ENCODE assay signal across 12 cellular contexts in the genomic region with DNA sequence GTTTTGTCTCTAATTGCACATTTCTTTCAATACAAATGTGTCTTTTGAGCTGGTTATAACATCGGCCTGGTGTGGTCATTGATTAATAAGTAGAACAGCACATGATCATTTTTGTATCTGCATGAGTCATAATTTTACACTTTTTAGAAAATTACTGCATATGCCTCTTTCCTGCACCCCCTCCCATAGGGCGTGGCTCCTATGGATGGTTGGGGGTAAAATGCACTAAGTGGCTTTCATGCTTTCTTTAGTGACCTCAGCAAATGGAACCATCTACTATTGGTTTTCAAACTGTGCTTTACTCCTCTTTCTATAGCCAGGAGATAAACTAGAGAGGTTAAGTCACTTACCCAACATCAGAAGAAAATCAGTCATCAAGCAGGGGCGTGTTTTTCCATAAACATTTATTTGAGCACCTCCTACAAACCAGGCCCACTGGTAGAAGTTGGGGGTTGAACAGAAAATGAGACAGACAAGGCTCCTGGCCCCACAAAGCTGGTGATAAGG. TPM values are rescaled to one million over a fixed set of nuclear protein-coding genes. Genes with fewer than 3 reads are reported as not detected.
DNase-seq lines count a peak whose midpoint lies in the region; TF ChIP-seq lines count a peak whose summit lies in the region.
"Had no signal": no experiment of that assay in that cellular context is flagged by ENCODE, and none has a peak within 500 bp of the region (broad histone marks: within the 10 kb centered on the region; RNA-seq: fewer than 3 reads in every experiment).

No MANE protein-coding gene starts in this region.

- no peak overlapping the region for H2AFZ ChIP-seq in mesenchymal stem cell (ENCODE audit: low read depth, low read length)
- H2AFZ ChIP-seq: neural progenitor cell had no signal

- no peak overlapping the region for H2BK5ac ChIP-seq in mesenchymal stem cell (ENCODE audit: low read depth, low read length, poor library complexity, severe bottlenecking)

- H3K9me3 ChIP-seq in mesenchymal stem cell (ENCODE audit: control insufficient read depth, low read length) = no peaks in the 10 kb centered on the region
- H3K9me3 ChIP-seq in transverse colon = no peaks in the 10 kb centered on the region
- H3K9me3 ChIP-seq: heart right ventricle had no signal

- H3K4ac ChIP-seq in mesenchymal stem cell (ENCODE audit: low read depth in 1 of 2, low read length in 2 of 2) = no peak overlapping the region

- in situ Hi-C loops in transverse colon (cut with MboI; ENCODE audit: low pct_ligation_motif_present in 1 of 4, low pct_unique_long_range_greater_than_20kb in 1 of 4, low sequenced_read_pairs in 3 of 4) = no loop called here

- H3K18ac ChIP-seq in mesenchymal stem cell (ENCODE audit: low read depth in 1 of 2, low read length in 2 of 2) = no peak overlapping the region

- H3K9ac ChIP-seq in mesenchymal stem cell (ENCODE audit: low read length) = no peak overlapping the region
- H3K9ac ChIP-seq: neural progenitor cell had no signal

- H4K8ac ChIP-seq in mesenchymal stem cell (ENCODE audit: low read length) = no peak overlapping the region

- H3K4me1 ChIP-seq in mesenchymal stem cell (ENCODE audit: control insufficient read depth, insufficient read depth, low read depth, low read length) = peaks cover 40% of the 10 kb centered on the region
- peaks cover 43 to 85% (median 57%) of the 10 kb centered on the region in 4 donors for H3K4me1 ChIP-seq in transverse colon

- H3K79me1 ChIP-seq in mesenchymal stem cell (replicated peaks; ENCODE audit: low read length, poor library complexity, severe bottlenecking) = no peaks in the 10 kb centered on the region

- no peak overlapping the region for H4K91ac ChIP-seq in mesenchymal stem cell (ENCODE audit: low read length)

- H3K27me3 ChIP-seq in mesenchymal stem cell (ENCODE audit: control insufficient read depth in 1 of 2, insufficient read depth in 1 of 2, low read length in 2 of 2) (no peaks in the 10 kb centered on the region), transverse colon (peaks cover 13% of the 10 kb centered on the region)
- H3K27me3 ChIP-seq: heart right ventricle had no signal

- H3K27ac ChIP-seq in mesenchymal stem cell (ENCODE audit: low read length, poor library complexity, severe bottlenecking) (no peak overlapping the region), transverse colon (peak overlapping the region; percentile 86 to 90 (median 88))
- H3K27ac ChIP-seq: neural progenitor cell had no signal

- no peak for TF ChIP-seq CTCF in transverse colon (IDR thresholded peaks at IDR 0.05)

- TF ChIP-seq EP300 in transverse colon (IDR thresholded peaks at IDR 0.05; ENCODE audit: low read depth) = no peak

- no peak overlapping the region for H3K4me2 ChIP-seq in mesenchymal stem cell (ENCODE audit: low read length, poor library complexity, severe bottlenecking)
- H3K4me2 ChIP-seq: neural progenitor cell had no signal

- no peak overlapping the region for H2BK120ac ChIP-seq in mesenchymal stem cell (ENCODE audit: low read depth, low read length)

- H2BK12ac ChIP-seq in mesenchymal stem cell (ENCODE audit: low read length in 2 of 2) = no peak overlapping the region

- no peak overlapping the region for H3K14ac ChIP-seq in mesenchymal stem cell (ENCODE audit: low read length in 2 of 2)

- H3K23ac ChIP-seq in mesenchymal stem cell (ENCODE audit: low read length in 2 of 2) = no peak overlapping the region

- H2BK15ac ChIP-seq in mesenchymal stem cell (ENCODE audit: low read depth, poor library complexity, severe bottlenecking) = no peak overlapping the region

- H2AK5ac ChIP-seq in mesenchymal stem cell (ENCODE audit: low read length, severe bottlenecking) = no peak overlapping the region

- H3K36me3 ChIP-seq in mesenchymal stem cell (ENCODE audit: control insufficient read depth in 1 of 2, insufficient read depth in 2 of 2, low read depth in 1 of 2, low read length in 2 of 2) = peaks cover 0 to 12% of the 10 kb centered on the region in 2 experiments
- no peaks in the 10 kb centered on the region for H3K36me3 ChIP-seq in transverse colon
- H3K36me3 ChIP-seq: neural progenitor cell had no signal

- TF ChIP-seq POLR2A in transverse colon (IDR thresholded peaks at IDR 0.05) = no peak

- DNase-seq in activated naive CD4-positive, alpha-beta T cell treated with Interleukin-2 at 50 U/mL for 16 hours = peak; percentile 69
- DNase-seq in activated naive CD4-positive, alpha-beta T cell (lab: John Stamatoyannopoulos, UW) = no peak
- peak; percentile 39 for DNase-seq in activated T-cell treated with anti-CD3 and anti-CD28 coated beads, Interleukin-2, amount 50 U/mL, for 1 hour
- peak; percentile 42 for DNase-seq in mesenchymal stem cell
- no peak for DNase-seq in transverse colon
- DNase-seq in SW 1271 (lab: John Stamatoyannopoulos, UW) = no peak
- DNase-seq in glomerular visceral epithelial cell (ENCODE audit: extremely low spot score) = no peak
- no peak for DNase-seq in anterior cingulate cortex (lab: John Stamatoyannopoulos, UW)
- DNase-seq: cerebellar nuclear complex; heart right ventricle; NK-92 treated with Interleukin-12 subunit alpha and Interleukin-12 subunit beta, amount 100 ng/mL, for 24 hours had no signal

- 100% methylated on average over 1 of the region's 3 CpGs for WGBS in mesenchymal stem cell
- 70 to 92% methylated on average over 1 to 3 of the region's 3 CpGs for WGBS in transverse colon (ENCODE audit: low coverage in 1 of 2), 2 donors

- intact Hi-C loops in transverse colon (cut with DNase I; ENCODE audit: low total_unique reads) = no loop called here

- no peak overlapping the region for H3K4me3 ChIP-seq in mesenchymal stem cell (ENCODE audit: insufficient read depth in 1 of 2, low read depth in 1 of 2, low read length in 2 of 2)
- no peak overlapping the region for H3K4me3 ChIP-seq in transverse colon
- H3K4me3 ChIP-seq: neural progenitor cell had no signal

RNA-seq across cellular contexts. Expression of gene ANXA6, which starts 3.8 kb away (rescaled TPM):
- 338 TPM for polyA plus RNA-seq in mesenchymal stem cell (2013, experiment 1 of 2)
- 340 TPM for polyA plus RNA-seq in mesenchymal stem cell (2013, experiment 2 of 2)
- 10 to 100 TPM; 19.1 to 79.0 (median 55.3) TPM for total RNA-seq in transverse colon

Comparison
In these comparisons a context has a peak if more than half of its experiments do, and no peak if none do; other contexts are left out.
1. DNase-seq: peak in activated naive CD4-positive, alpha-beta T cell treated with Interleukin-2 at 50 U/mL for 16 hours (single experiment), activated T-cell treated with anti-CD3 and anti-CD28 coated beads, Interleukin-2, amount 50 U/mL, for 1 hour (single experiment) and mesenchymal stem cell (single experiment); none in activated naive CD4-positive, alpha-beta T cell (0 of 4), transverse colon (single experiment), SW 1271 (0 of 2), glomerular visceral epithelial cell (single experiment) and anterior cingulate cortex (0 of 58).